6 cellular contexts compared by ENCODE assay signal in genomic region chr4:675036-675804, GRCh38. TPM values are rescaled to one million over a fixed set of nuclear protein-coding genes. Genes with fewer than 3 reads are reported as not detected.
DNase-seq lines count a peak whose midpoint lies in the region; ATAC-seq and TF ChIP-seq lines count a peak whose summit lies in the region.

No MANE protein-coding gene starts in this region.

- in situ Hi-C loops in ACHN (cut with HindIII; ENCODE audit: low pct_ligation_motif_present, low pct_unique_long_range_greater_than_20kb, low sequenced_read_pairs), result no loop called here

- DNase-seq in ACHN, result peak; percentile 4
- DNase-seq in MCF 10A (ENCODE audit: unreplicated experiment), result no peak
- no peak for DNase-seq in nephron progenitor cell
- DNase-seq in DMS79 treated with DMSO at 0.1 percent for 48 hours (lab: John Stamatoyannopoulos, UW), result no peak

- H3K27me3 Mint-ChIP-seq in MCF 10A (ENCODE audit: insufficient read depth, unreplicated experiment), result no peaks in the 10 kb centered on the region
- peaks cover 2% of the 10 kb centered on the region for H3K27me3 Mint-ChIP-seq in nephron progenitor cell (ENCODE audit: low read depth, poor library complexity)

- POLR2A ChIA-PET in MCF 10A (lab: Yijun Ruan, JAX), result interaction anchor here (0.9 to 2.8 kb wide), 10 partner anchors 10 to 201 kb away, joined by 3 to 19 read pairs (median 6); no protein-coding TSS in a partner anchor

- intact Hi-C loops in MCF 10A (cut with micrococcal nuclease), result loop anchor here (10.0 kb wide), 1 partner anchor 200 kb away; no protein-coding TSS in a partner anchor

- no peak for TF ChIP-seq CTCF in MCF 10A (IDR thresholded peaks at IDR 0.05; ENCODE audit: unreplicated experiment)
- no peak for TF ChIP-seq CTCF in nephron progenitor cell (IDR thresholded peaks at IDR 0.05)

- peaks cover 48% of the 10 kb centered on the region for H3K36me3 Mint-ChIP-seq in MCF 10A (ENCODE audit: insufficient read depth, unreplicated experiment)
- peaks cover 24% of the 10 kb centered on the region for H3K36me3 Mint-ChIP-seq in nephron progenitor cell (ENCODE audit: low read depth)

- H3K4me3 Mint-ChIP-seq in MCF 10A (ENCODE audit: unreplicated experiment) (peak overlapping the region; percentile 83), nephron progenitor cell (peak overlapping the region; percentile 91)

- no TSS peak for BruUV-seq in MCF 10A (replicated peaks; lab: Mats Ljungman, UMichigan)

- H3K9me3 Mint-ChIP-seq in MCF 10A (ENCODE audit: unreplicated experiment) (no peaks in the 10 kb centered on the region), nephron progenitor cell (no peaks in the 10 kb centered on the region)

- CTCF ChIA-PET in MCF 10A (lab: Yijun Ruan, JAX), result interaction anchor here (0.6 to 2.9 kb wide), 8 partner anchors 9 to 72 kb away, joined by 3 to 14 read pairs (median 3); no protein-coding TSS in a partner anchor

- H3K27ac Mint-ChIP-seq in MCF 10A (ENCODE audit: low read depth, unreplicated experiment) (peak overlapping the region; percentile 82), nephron progenitor cell (no peak overlapping the region)

- ATAC-seq in HG02938 (IDR thresholded peaks at IDR 0.05; ENCODE audit: unreplicated experiment) (peak; percentile 0), GM19351 (IDR thresholded peaks at IDR 0.05; ENCODE audit: unreplicated experiment) (no peak)

- peaks cover 14% of the 10 kb centered on the region for H3K4me1 Mint-ChIP-seq in MCF 10A (ENCODE audit: insufficient read depth, unreplicated experiment)
- H3K4me1 Mint-ChIP-seq in nephron progenitor cell, result peaks cover 15% of the 10 kb centered on the region

RNA-seq across cellular contexts. Expression of gene MYL5, which starts 0.9 kb away (rescaled TPM):
- 30.6 and 32.9 TPM in 2 replicates for total RNA-seq in MCF 10A (2022)

RNA-seq across cellular contexts. Expression of gene ATP5ME, which starts 1.1 kb away (rescaled TPM):
- 355 and 389 TPM in 2 replicates for total RNA-seq in MCF 10A (2022)

RNA-seq across cellular contexts. Expression of gene SLC49A3, which starts 13.7 kb away (rescaled TPM):
- total RNA-seq in MCF 10A (2022), result not detected in 2 replicates

RNA-seq across cellular contexts. Expression of gene PCGF3, which starts 30.4 kb away (rescaled TPM):
- 26.5 and 33.5 TPM in 2 replicates for total RNA-seq in MCF 10A (2022)

RNA-seq across cellular contexts. Expression of gene PDE6B, which starts 49.8 kb away (rescaled TPM):
- not detected in 2 replicates for total RNA-seq in MCF 10A (2022)
